In genomic region chr11:89029671-89030070, GRCh38 we compare ENCODE assay signal across 3 cellular contexts. TPM values are rescaled to one million over a fixed set of nuclear protein-coding genes. Genes with fewer than 3 reads are reported as not detected.
"Had no signal": no experiment of that assay in that cellular context is flagged by ENCODE, and none has a peak within 500 bp of the region (broad histone marks: within the 10 kb centered on the region; RNA-seq: fewer than 3 reads in every experiment).

No MANE protein-coding gene starts in this region.

RNA-seq across cellular contexts. Expression of gene GRM5, which starts 36.1 kb away (rescaled TPM):
- total RNA-seq: naive thymus-derived CD8-positive, alpha-beta T cell; right lobe of liver; skeletal muscle tissue had no signal
